11 cellular contexts compared by ENCODE assay signal in genomic region chr3:148366743-148367410, GRCh38.
A peak's percentile ranks its signal among the peaks of the same experiment; 100 is the strongest.
DNase-seq lines count a peak whose midpoint lies in the region; ATAC-seq, FAIRE-seq and TF ChIP-seq lines count a peak whose summit lies in the region.
"Had no signal": no experiment of that assay in that cellular context is flagged by ENCODE, and none has a peak within 500 bp of the region (broad histone marks: within the 10 kb centered on the region; RNA-seq: fewer than 3 reads in every experiment).

No MANE protein-coding gene starts in this region.

- no peak overlapping the region for H3K4me3 ChIP-seq in epithelial cell of proximal tubule (ENCODE audit: low read depth, low read length)
- no peak overlapping the region for H3K4me3 ChIP-seq in naive thymus-derived CD4-positive, alpha-beta T cell (ENCODE audit: low read length)

- POLR2A ChIA-PET in activated CD8-positive, alpha-beta T cell treated with anti-CD3 and anti-CD28 coated beads, Interleukin-2, amount 10 ng/mL, durations not matched to agents 7 days and 5 days (lab: Charles Lee) = no interaction called here
- POLR2A ChIA-PET in naive thymus-derived CD4-positive, alpha-beta T cell (lab: Charles Lee) = no interaction called here

- H3K36me3 Mint-ChIP-seq in activated CD8-positive, alpha-beta T cell treated with anti-CD3 and anti-CD28 coated beads, Interleukin-2, amount 10 ng/mL, durations not matched to agents 7 days and 5 days (ENCODE audit: low read depth) = no peaks in the 10 kb centered on the region
- H3K36me3 Mint-ChIP-seq in progenitor cell of endocrine pancreas (ENCODE audit: insufficient read depth) = no peaks in the 10 kb centered on the region
- no peaks in the 10 kb centered on the region for H3K36me3 Mint-ChIP-seq in naive thymus-derived CD4-positive, alpha-beta T cell

- H3K27me3 ChIP-seq in naive thymus-derived CD4-positive, alpha-beta T cell (ENCODE audit: control insufficient read depth in 2 of 2, insufficient read depth in 2 of 2, low read length in 2 of 2) = no peaks in the 10 kb centered on the region

- no peak for ATAC-seq in activated CD8-positive, alpha-beta T cell treated with anti-CD3 and anti-CD28 coated beads, Interleukin-2, amount 10 ng/mL, durations not matched to agents 7 days and 5 days
- no peak for ATAC-seq in naive thymus-derived CD4-positive, alpha-beta T cell

- H3K9me3 ChIP-seq in naive thymus-derived CD4-positive, alpha-beta T cell (ENCODE audit: control insufficient read depth in 2 of 3, low read length in 3 of 3) = no peaks in the 10 kb centered on the region

- no peak overlapping the region for H3K27ac Mint-ChIP-seq in activated CD8-positive, alpha-beta T cell treated with anti-CD3 and anti-CD28 coated beads, Interleukin-2, amount 10 ng/mL, durations not matched to agents 7 days and 5 days
- no peak overlapping the region for H3K27ac Mint-ChIP-seq in progenitor cell of endocrine pancreas
- no peak overlapping the region for H3K27ac Mint-ChIP-seq in naive thymus-derived CD4-positive, alpha-beta T cell

- CTCF ChIA-PET in activated CD8-positive, alpha-beta T cell treated with anti-CD3 and anti-CD28 coated beads, Interleukin-2, amount 10 ng/mL, durations not matched to agents 7 days and 5 days (lab: Charles Lee) = no interaction called here
- CTCF ChIA-PET in naive thymus-derived CD4-positive, alpha-beta T cell (lab: Charles Lee) = no interaction called here

- peak; percentile 64 for FAIRE-seq in H54 (lab: Jason Lieb, UNC)
- FAIRE-seq: G401.6, TTC549 had no signal

- H3K36me3 ChIP-seq in naive thymus-derived CD4-positive, alpha-beta T cell (ENCODE audit: control insufficient read depth in 2 of 3, insufficient read depth in 3 of 3, low read length in 3 of 3) = no peaks in the 10 kb centered on the region

- no peaks in the 10 kb centered on the region for H3K4me1 ChIP-seq in naive thymus-derived CD4-positive, alpha-beta T cell (ENCODE audit: control insufficient read depth in 2 of 2, insufficient read depth in 2 of 2, low read length in 2 of 2)

- peaks cover 4% of the 10 kb centered on the region for H3K9me3 Mint-ChIP-seq in activated CD8-positive, alpha-beta T cell treated with anti-CD3 and anti-CD28 coated beads, Interleukin-2, amount 10 ng/mL, durations not matched to agents 7 days and 5 days (ENCODE audit: insufficient read depth)
- H3K9me3 Mint-ChIP-seq in progenitor cell of endocrine pancreas (ENCODE audit: low read depth) = peaks cover 4% of the 10 kb centered on the region
- peaks cover 0 to 8% (median 3%) of the 10 kb centered on the region in 11 donors for H3K9me3 Mint-ChIP-seq in naive thymus-derived CD4-positive, alpha-beta T cell

- TF ChIP-seq CTCF in epithelial cell of proximal tubule (conservative IDR thresholded peaks at IDR 0.05; ENCODE audit: low read depth, low read length) (peak; percentile 35), progenitor cell of endocrine pancreas (IDR thresholded peaks at IDR 0.05; ENCODE audit: unreplicated experiment) (no peak)

- intact Hi-C loops in naive thymus-derived CD4-positive, alpha-beta T cell (cut with micrococcal nuclease) = no loop called here

- H3K27me3 Mint-ChIP-seq in activated CD8-positive, alpha-beta T cell treated with anti-CD3 and anti-CD28 coated beads, Interleukin-2, amount 10 ng/mL, durations not matched to agents 7 days and 5 days (ENCODE audit: low read depth) = no peaks in the 10 kb centered on the region
- no peaks in the 10 kb centered on the region for H3K27me3 Mint-ChIP-seq in progenitor cell of endocrine pancreas
- H3K27me3 Mint-ChIP-seq in naive thymus-derived CD4-positive, alpha-beta T cell = no peaks in the 10 kb centered on the region

- no peak overlapping the region for H3K27ac ChIP-seq in naive thymus-derived CD4-positive, alpha-beta T cell (ENCODE audit: low read depth, low read length)

- TF ChIP-seq POLR2A in H54 (IDR thresholded peaks at IDR 0.05; ENCODE audit: low read depth, low read length) = no peak

- no peaks in the 10 kb centered on the region for H3K4me1 Mint-ChIP-seq in activated CD8-positive, alpha-beta T cell treated with anti-CD3 and anti-CD28 coated beads, Interleukin-2, amount 10 ng/mL, durations not matched to agents 7 days and 5 days (ENCODE audit: low read depth)
- H3K4me1 Mint-ChIP-seq in progenitor cell of endocrine pancreas (ENCODE audit: low read depth) = peaks cover 4% of the 10 kb centered on the region
- H3K4me1 Mint-ChIP-seq in naive thymus-derived CD4-positive, alpha-beta T cell = no peaks in the 10 kb centered on the region

- no peak overlapping the region for H3K4me3 Mint-ChIP-seq in activated CD8-positive, alpha-beta T cell treated with anti-CD3 and anti-CD28 coated beads, Interleukin-2, amount 10 ng/mL, durations not matched to agents 7 days and 5 days
- no peak overlapping the region for H3K4me3 Mint-ChIP-seq in progenitor cell of endocrine pancreas (ENCODE audit: low read depth)
- H3K4me3 Mint-ChIP-seq in naive thymus-derived CD4-positive, alpha-beta T cell = no peak overlapping the region

- DNase-seq in AML-193 (lab: John Stamatoyannopoulos, UW) (peak; percentile 9 to 21), H54 (ENCODE audit: insufficient read length, low spot score) (no peak), NCI-H526 treated with DMSO at 0.1 percent for 48 hours (lab: John Stamatoyannopoulos, UW) (peak; percentile 56), epithelial cell of proximal tubule (ENCODE audit: low read depth) (no peak), activated T-cell treated with anti-CD3 and anti-CD28 coated beads for 4 hours (no peak), progenitor cell of endocrine pancreas (ENCODE audit: low spot score, unreplicated experiment) (no peak)
- no peak for DNase-seq in activated CD8-positive, alpha-beta T cell treated with anti-CD3 and anti-CD28 coated beads, Interleukin-2, amount 10 ng/mL, durations not matched to agents 7 days and 5 days
- no peak for DNase-seq in naive thymus-derived CD4-positive, alpha-beta T cell
- DNase-seq: dermis blood vessel endothelial cell had no signal

Comparison
In these comparisons a context has a peak if more than half of its experiments do, and no peak if none do; other contexts are left out.
1. DNase-seq: peak in AML-193 (2 of 2) and NCI-H526 treated with DMSO at 0.1 percent for 48 hours (single experiment); none in H54 (single experiment), epithelial cell of proximal tubule (single experiment), activated CD8-positive, alpha-beta T cell treated with anti-CD3 and anti-CD28 coated beads, Interleukin-2, amount 10 ng/mL, durations not matched to agents 7 days and 5 days (single experiment), activated T-cell treated with anti-CD3 and anti-CD28 coated beads for 4 hours (single experiment), progenitor cell of endocrine pancreas (single experiment) and naive thymus-derived CD4-positive, alpha-beta T cell (0 of 9).